ENCODE assay signal across 16 cellular contexts in the genomic region with DNA sequence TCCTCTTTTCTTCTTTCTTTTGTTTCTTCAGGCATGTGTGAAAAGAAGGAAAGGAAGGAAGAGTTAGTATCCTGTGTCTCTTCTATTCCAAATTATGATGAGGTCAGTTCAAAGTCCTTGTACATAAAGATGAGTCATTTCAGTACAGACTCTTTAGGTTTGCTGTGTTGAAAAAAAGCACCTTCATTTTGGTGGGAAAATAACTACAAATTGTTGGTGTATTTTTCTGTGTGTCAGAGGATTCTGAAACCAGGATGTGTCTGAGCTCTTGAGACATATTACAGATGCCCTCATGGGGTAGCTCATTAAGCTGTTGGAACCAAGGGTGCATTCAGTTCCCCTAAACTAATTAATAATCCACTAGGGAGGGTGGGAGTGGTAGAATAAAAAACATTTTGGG. TPM values are rescaled to one million over a fixed set of nuclear protein-coding genes. Genes with fewer than 3 reads are reported as not detected.
DNase-seq lines count a peak whose midpoint lies in the region; ATAC-seq and TF ChIP-seq lines count a peak whose summit lies in the region.
"Had no signal": no experiment of that assay in that cellular context is flagged by ENCODE, and none has a peak within 500 bp of the region (broad histone marks: within the 10 kb centered on the region; RNA-seq: fewer than 3 reads in every experiment).

No MANE protein-coding gene starts in this region.

- no peaks in the 10 kb centered on the region for H3K36me3 ChIP-seq in neural progenitor cell
- H3K36me3 ChIP-seq: spleen, upper lobe of left lung had no signal

- no peak overlapping the region for H2AFZ ChIP-seq in neural progenitor cell (replicated peaks)

- H3K36me3 Mint-ChIP-seq in activated CD4-positive, alpha-beta T cell treated with anti-CD3 and anti-CD28 coated beads for 36 hours (ENCODE audit: low read depth), result no peaks in the 10 kb centered on the region
- no peaks in the 10 kb centered on the region for H3K36me3 Mint-ChIP-seq in activated CD4-positive, alpha-beta T cell treated with anti-CD3 and anti-CD28 coated beads, Interleukin-2, amount 10 ng/mL, durations not matched to agents 24 days and 14 days (ENCODE audit: low read depth)
- H3K36me3 Mint-ChIP-seq in neural progenitor cell, result no peaks in the 10 kb centered on the region

- no peak overlapping the region for H3K4me3 ChIP-seq in neural progenitor cell
- H3K4me3 ChIP-seq: spleen, upper lobe of left lung had no signal

- POLR2A ChIA-PET in activated CD4-positive, alpha-beta T cell treated with anti-CD3 and anti-CD28 coated beads for 36 hours (lab: Charles Lee), result no interaction called here

- no peaks in the 10 kb centered on the region for H4K20me1 ChIP-seq in neural progenitor cell (ENCODE audit: low read depth)

- no peaks in the 10 kb centered on the region for H3K27me3 ChIP-seq in neural progenitor cell
- H3K27me3 ChIP-seq: spleen, upper lobe of left lung had no signal

- no peak for TF ChIP-seq CTCF in neural progenitor cell (IDR thresholded peaks at IDR 0.05)

- no peak overlapping the region for H3K4me3 Mint-ChIP-seq in activated CD4-positive, alpha-beta T cell treated with anti-CD3 and anti-CD28 coated beads for 36 hours
- no peak overlapping the region for H3K4me3 Mint-ChIP-seq in activated CD4-positive, alpha-beta T cell treated with anti-CD3 and anti-CD28 coated beads, Interleukin-2, amount 10 ng/mL, durations not matched to agents 24 days and 14 days
- no peak overlapping the region for H3K4me3 Mint-ChIP-seq in neural progenitor cell
- H3K4me3 Mint-ChIP-seq: activated naive CD4-positive, alpha-beta T cell treated with anti-CD3 and anti-CD28 coated beads for 36 hours; T-helper 17 cell had no signal

- ATAC-seq in activated CD4-positive, alpha-beta T cell treated with anti-CD3 and anti-CD28 coated beads for 36 hours, result peak; percentile 36
- ATAC-seq in HG03354 (IDR thresholded peaks at IDR 0.05; ENCODE audit: poor library complexity, severe bottlenecking, unreplicated experiment) (peak; percentile 80), left colon (peak; percentile 53)
- ATAC-seq: T-helper 17 cell had no signal

- H3K9me3 ChIP-seq in neural progenitor cell (ENCODE audit: low read depth), result no peaks in the 10 kb centered on the region
- H3K9me3 ChIP-seq: spleen, upper lobe of left lung had no signal

- peaks cover 11% of the 10 kb centered on the region for H3K4me1 Mint-ChIP-seq in activated CD4-positive, alpha-beta T cell treated with anti-CD3 and anti-CD28 coated beads for 36 hours
- H3K4me1 Mint-ChIP-seq in activated CD4-positive, alpha-beta T cell treated with anti-CD3 and anti-CD28 coated beads, Interleukin-2, amount 10 ng/mL, durations not matched to agents 24 days and 14 days, result peaks cover 32% of the 10 kb centered on the region
- H3K4me1 Mint-ChIP-seq in neural progenitor cell, result peaks cover 8% of the 10 kb centered on the region

- no peak overlapping the region for H3K9ac ChIP-seq in neural progenitor cell

- peaks cover 6% of the 10 kb centered on the region for H3K4me1 ChIP-seq in neural progenitor cell

- H3K4me2 ChIP-seq in neural progenitor cell, result no peak overlapping the region

- no peaks in the 10 kb centered on the region for H3K79me2 ChIP-seq in neural progenitor cell (ENCODE audit: low read depth)

- intact Hi-C loops in activated CD4-positive, alpha-beta T cell treated with anti-CD3 and anti-CD28 coated beads for 36 hours (cut with DNase I, micrococcal nuclease), result loop anchor here in 1 of 2 experiments (1.0 to 10.0 kb wide), 2 partner anchors 31 to 1313 kb away; a partner anchor contains a TSS
- intact Hi-C loops in activated CD4-positive, alpha-beta T cell treated with anti-CD3 and anti-CD28 coated beads, Interleukin-2, amount 10 ng/mL, durations not matched to agents 24 days and 14 days (cut with micrococcal nuclease), result loop anchor here (10.0 kb wide), 1 partner anchor 793 kb away; no protein-coding TSS in a partner anchor
- intact Hi-C loops in left colon (cut with DNase I, micrococcal nuclease), result no loop called here

- no peaks in the 10 kb centered on the region for H3K9me3 Mint-ChIP-seq in activated CD4-positive, alpha-beta T cell treated with anti-CD3 and anti-CD28 coated beads for 36 hours (ENCODE audit: low read depth)
- no peaks in the 10 kb centered on the region for H3K9me3 Mint-ChIP-seq in activated CD4-positive, alpha-beta T cell treated with anti-CD3 and anti-CD28 coated beads, Interleukin-2, amount 10 ng/mL, durations not matched to agents 24 days and 14 days
- no peaks in the 10 kb centered on the region for H3K9me3 Mint-ChIP-seq in neural progenitor cell
- H3K9me3 Mint-ChIP-seq: activated naive CD4-positive, alpha-beta T cell treated with anti-CD3 and anti-CD28 coated beads for 36 hours had no signal

- no peaks in the 10 kb centered on the region for H3K27me3 Mint-ChIP-seq in activated CD4-positive, alpha-beta T cell treated with anti-CD3 and anti-CD28 coated beads for 36 hours
- H3K27me3 Mint-ChIP-seq in activated CD4-positive, alpha-beta T cell treated with anti-CD3 and anti-CD28 coated beads, Interleukin-2, amount 10 ng/mL, durations not matched to agents 24 days and 14 days, result no peaks in the 10 kb centered on the region
- H3K27me3 Mint-ChIP-seq in neural progenitor cell (ENCODE audit: insufficient read depth, low read depth), result peaks cover 5% of the 10 kb centered on the region

- CTCF ChIA-PET in activated CD4-positive, alpha-beta T cell treated with anti-CD3 and anti-CD28 coated beads for 36 hours (lab: Charles Lee), result interaction anchor here (0.6 to 1.4 kb wide), 2 partner anchors 17 to 26 kb away, joined by 3 read pairs; no protein-coding TSS in a partner anchor

- H3K27ac ChIP-seq in neural progenitor cell, result no peak overlapping the region
- H3K27ac ChIP-seq: 22Rv1, spleen, upper lobe of left lung had no signal

- no peak overlapping the region for H3K27ac Mint-ChIP-seq in activated CD4-positive, alpha-beta T cell treated with anti-CD3 and anti-CD28 coated beads for 36 hours
- H3K27ac Mint-ChIP-seq in activated CD4-positive, alpha-beta T cell treated with anti-CD3 and anti-CD28 coated beads, Interleukin-2, amount 10 ng/mL, durations not matched to agents 24 days and 14 days, result no peak overlapping the region
- H3K27ac Mint-ChIP-seq in neural progenitor cell, result no peak overlapping the region
- H3K27ac Mint-ChIP-seq: activated naive CD4-positive, alpha-beta T cell treated with anti-CD3 and anti-CD28 coated beads for 36 hours; T-helper 17 cell had no signal

- H3F3A ChIP-seq in neural progenitor cell (ENCODE audit: low read depth), result no peaks in the 10 kb centered on the region

- DNase-seq in activated CD4-positive, alpha-beta T cell treated with anti-CD3 and anti-CD28 coated beads for 36 hours, result no peak
- DNase-seq in activated CD4-positive, alpha-beta T cell treated with anti-CD3 and anti-CD28 coated beads, Interleukin-2, amount 10 ng/mL, durations not matched to agents 24 days and 14 days, result no peak
- DNase-seq in HCEC 1CT, result peak; percentile 13
- DNase-seq in left colon, result no peak
- no peak for DNase-seq in GF-D8 (lab: John Stamatoyannopoulos, UW)
- DNase-seq in neural progenitor cell (ENCODE audit: low spot score), result no peak
- DNase-seq in NCI-H446 (lab: John Stamatoyannopoulos, UW), result no peak
- DNase-seq: activated naive CD4-positive, alpha-beta T cell treated with anti-CD3 and anti-CD28 coated beads for 36 hours; caudate nucleus; erythroblast; OCI-M1; spleen; T-helper 17 cell; upper lobe of left lung had no signal

RNA-seq across cellular contexts. Expression of a gene that starts 5.8 kb away (rescaled TPM):
- 100 to 1,000 TPM; 229 to 259 TPM for total RNA-seq in activated CD4-positive, alpha-beta T cell treated with anti-CD3 and anti-CD28 coated beads for 36 hours
- total RNA-seq in activated CD4-positive, alpha-beta T cell treated with anti-CD3 and anti-CD28 coated beads, Interleukin-2, amount 10 ng/mL, durations not matched to agents 24 days and 14 days, result 381 and 385 TPM in 2 replicates
- total RNA-seq in left colon (10 to 100 TPM; 35.4 to 41.9 TPM), neural progenitor cell (ENCODE audit: low replicate concordance) (61.7 and 94.9 TPM in 2 replicates)

RNA-seq across cellular contexts. Expression of a gene that starts 32.3 kb away (rescaled TPM):
- 1 to 10 TPM; 2.1 to 2.4 TPM for total RNA-seq in activated CD4-positive, alpha-beta T cell treated with anti-CD3 and anti-CD28 coated beads for 36 hours
- total RNA-seq in activated CD4-positive, alpha-beta T cell treated with anti-CD3 and anti-CD28 coated beads, Interleukin-2, amount 10 ng/mL, durations not matched to agents 24 days and 14 days, result 4.0 and 4.4 TPM in 2 replicates
- total RNA-seq in left colon (1 to 10 TPM; 3.9 to 5.0 TPM), neural progenitor cell (ENCODE audit: low replicate concordance) (11.0 and 16.9 TPM in 2 replicates)
